In genomic region chr1:13237572-13237971, GRCh38 we compare ENCODE assay signal across 6 cellular contexts. TPM values are rescaled to one million over a fixed set of nuclear protein-coding genes. Genes with fewer than 3 reads are reported as not detected.
"Had no signal": no experiment of that assay in that cellular context is flagged by ENCODE, and none has a peak within 500 bp of the region (broad histone marks: within the 10 kb centered on the region; RNA-seq: fewer than 3 reads in every experiment).

No MANE protein-coding gene starts in this region.

RNA-seq across cellular contexts. Expression of gene PRAMEF18, which starts 11.6 kb away (rescaled TPM):
- total RNA-seq: M059J, PC-3, Peyer's patch, Right ventricle myocardium inferior, SJSA1 had no signal
- polyA plus RNA-seq: SK-N-SH had no signal

RNA-seq across cellular contexts. Expression of gene PRAMEF5, which starts 16.4 kb away (rescaled TPM):
- total RNA-seq: M059J, PC-3, Peyer's patch, Right ventricle myocardium inferior, SJSA1 had no signal
- polyA plus RNA-seq: SK-N-SH had no signal

RNA-seq across cellular contexts. Expression of gene PRAMEF13, which starts 36.4 kb away (rescaled TPM):
- total RNA-seq: M059J, PC-3, Peyer's patch, Right ventricle myocardium inferior, SJSA1 had no signal
- polyA plus RNA-seq: SK-N-SH had no signal

RNA-seq across cellular contexts. Expression of gene PRAMEF8, which starts 47.4 kb away (rescaled TPM):
- total RNA-seq: M059J, PC-3, Peyer's patch, Right ventricle myocardium inferior, SJSA1 had no signal
- polyA plus RNA-seq: SK-N-SH had no signal
